ENCODE assay signal across 8 cellular contexts in genomic region chr10:91389636-91390512, GRCh38. TPM values are rescaled to one million over a fixed set of nuclear protein-coding genes. Genes with fewer than 3 reads are reported as not detected.
A peak's percentile ranks its signal among the peaks of the same experiment; 100 is the strongest.
DNase-seq lines count a peak whose midpoint lies in the region; ATAC-seq, FAIRE-seq and TF ChIP-seq lines count a peak whose summit lies in the region.

No MANE protein-coding gene starts in this region.

- ATAC-seq in GM21515 (IDR thresholded peaks at IDR 0.05; ENCODE audit: unreplicated experiment) (peak; percentile 95), lung (ENCODE audit: insufficient read depth, low FRiP score) (no peak)

- H3K9me3 ChIP-seq in OCI-LY3 (ENCODE audit: insufficient read depth, low read length): no peaks in the 10 kb centered on the region
- no peaks in the 10 kb centered on the region for H3K9me3 ChIP-seq in lung (ENCODE audit: control insufficient read depth in 2 of 2, insufficient read depth in 1 of 2, low read length in 1 of 2)

- H2AFZ ChIP-seq in OCI-LY3 (ENCODE audit: low read depth, low read length): peak overlapping the region; percentile 62; the same call in 1 of the 2 replicates

- no peak overlapping the region for H3K27ac ChIP-seq in OCI-LY3 (ENCODE audit: low read length)
- no peak overlapping the region for H3K27ac ChIP-seq in lung (ENCODE audit: low read depth in 1 of 2, low read length in 1 of 2)

- 16 to 24% methylated on average over 8 of the region's 8 CpGs for WGBS in lung, 2 donors

- H3K4me3 ChIP-seq in OCI-LY3 (ENCODE audit: low read length): peak overlapping the region; percentile 34; the same call in 1 of the 2 replicates
- H3K4me3 ChIP-seq in lung: no peak overlapping the region

- no peak overlapping the region; the same call in 1 of the 2 replicates for H3K9ac ChIP-seq in OCI-LY3 (ENCODE audit: low read length)

- no peaks in the 10 kb centered on the region for H4K20me1 ChIP-seq in OCI-LY3 (ENCODE audit: insufficient read depth, low read length)

- peak; percentile 52 for TF ChIP-seq CTCF in OCI-LY3 (IDR thresholded peaks at IDR 0.05; ENCODE audit: low read depth, low read length)
- peak; percentile 31 for TF ChIP-seq CTCF in lung (IDR thresholded peaks at IDR 0.05; ENCODE audit: control extremely low read depth, extremely low read depth)

- peaks cover 5% of the 10 kb centered on the region for H3K4me1 ChIP-seq in OCI-LY3 (ENCODE audit: low read length)
- no peaks in the 10 kb centered on the region for H3K4me1 ChIP-seq in lung (ENCODE audit: control insufficient read depth in 2 of 2, insufficient read depth in 2 of 2, low read length in 2 of 2)

- DNase-seq in NCI-H524 (lab: John Stamatoyannopoulos, UW) (peak; percentile 0 to 19), NCI-H524 treated with DMSO at 0.1 percent for 48 hours (lab: John Stamatoyannopoulos, UW) (no peak), HS-27A (ENCODE audit: low read depth) (peak; percentile 19), lung (ENCODE audit: low spot score) (no peak), GF-D8 (lab: John Stamatoyannopoulos, UW) (no peak)

- H3K36me3 ChIP-seq in OCI-LY3 (replicated peaks; ENCODE audit: low read depth, low read length): no peaks in the 10 kb centered on the region
- no peaks in the 10 kb centered on the region for H3K36me3 ChIP-seq in lung (ENCODE audit: control insufficient read depth in 2 of 2, insufficient read depth in 2 of 2, low read length in 2 of 2)

- no peaks in the 10 kb centered on the region for H3K79me2 ChIP-seq in OCI-LY3 (ENCODE audit: low read length)

- H3K4me2 ChIP-seq in OCI-LY3 (ENCODE audit: low read length): peak overlapping the region; percentile 65

- peak; percentile 66 for FAIRE-seq in colon (lab: Jason Lieb, UNC)

- H3K27me3 ChIP-seq in OCI-LY3 (ENCODE audit: low read depth, low read length): peaks cover 3% of the 10 kb centered on the region; the same call in 1 of the 2 replicates
- H3K27me3 ChIP-seq in lung (ENCODE audit: control insufficient read depth, insufficient read depth): no peaks in the 10 kb centered on the region

RNA-seq across cellular contexts. Expression of gene HECTD2, which starts 20.3 kb away (rescaled TPM):
- 10 to 100 TPM in 1 of 2 donors, 1 to 10 TPM in 1; 7.3 to 50.8 TPM for total RNA-seq in lung
- 1 to 10 TPM; 3.1 to 7.0 TPM for polyA plus RNA-seq in lung

Comparison
In these comparisons a context has a peak if more than half of its experiments do, and no peak if none do; other contexts are left out.
1. DNase-seq: peak in NCI-H524 (2 of 2) and HS-27A (single experiment); none in NCI-H524 treated with DMSO at 0.1 percent for 48 hours (single experiment), lung (single experiment) and GF-D8 (single experiment).